In genomic region chr3:151509468-151510135, GRCh38 we compare ENCODE assay signal across 9 cellular contexts. TPM values are rescaled to one million over a fixed set of nuclear protein-coding genes. Genes with fewer than 3 reads are reported as not detected.
"Had no signal": no experiment of that assay in that cellular context is flagged by ENCODE, and none has a peak within 500 bp of the region (broad histone marks: within the 10 kb centered on the region; RNA-seq: fewer than 3 reads in every experiment).

No MANE protein-coding gene starts in this region.

RNA-seq across cellular contexts. Expression of gene IGSF10, which starts 48.7 kb away (rescaled TPM):
- total RNA-seq: activated CD4-positive, alpha-beta memory T cell treated with anti-CD3 and anti-CD28 coated beads, Interleukin-2, amount 10 ng/mL, durations not matched to agents 7 days and 5 days; activated CD4-positive, alpha-beta T cell treated with anti-CD3 and anti-CD28 coated beads for 36 hours; activated CD4-positive, alpha-beta T cell treated with anti-CD3 and anti-CD28 coated beads, Interleukin-2, amount 10 ng/mL, durations not matched to agents 7 days and 5 days; activated CD8-positive, alpha-beta memory T cell treated with anti-CD3 and anti-CD28 coated beads for 36 hours; activated naive CD4-positive, alpha-beta T cell treated with anti-CD3 and anti-CD28 coated beads for 36 hours; activated naive CD4-positive, alpha-beta T cell treated with anti-CD3 and anti-CD28 coated beads, Interleukin-2, amount 50 U/mL, for 72 hours; activated naive CD8-positive, alpha-beta T cell treated with anti-CD3 and anti-CD28 coated beads for 36 hours; activated T-cell treated with anti-CD3 and anti-CD28 coated beads, Interleukin-2, amount 50 U/mL, for 72 hours; activated T-helper 1 cell treated with anti-CD3 and anti-CD28 coated beads, Interleukin-12 subunit alpha, Interleukin-12 subunit beta, Interleukin-2, Interleukin-4 antibody, amounts not matched to agents 30 ng/mL and 10 ng/mL and 1 ng/mL, durations not matched to agents 14 hours and 24 hours and 36 hours had no signal
